In the genomic region with DNA sequence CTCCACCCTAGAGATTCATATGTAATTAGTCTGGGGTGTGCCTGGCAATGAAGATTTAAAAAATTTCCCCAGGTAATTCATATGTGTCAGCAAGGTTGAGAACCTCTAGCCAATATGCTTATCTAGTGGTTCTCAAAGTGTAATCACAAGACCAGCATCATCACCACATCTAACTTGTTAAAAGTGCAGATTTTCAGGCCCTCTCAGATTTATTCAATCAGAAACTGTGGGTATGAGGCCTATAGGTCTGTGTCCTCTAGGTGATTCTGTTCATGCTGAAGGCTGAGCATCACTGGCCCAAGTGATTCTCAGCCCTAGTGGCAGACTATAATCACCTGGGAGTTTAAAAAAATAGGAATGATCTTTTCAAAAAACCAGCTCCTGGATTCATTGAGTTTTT, we compare ENCODE assay signal across 22 cellular contexts.
"Had no signal": no experiment of that assay in that cellular context is flagged by ENCODE, and none has a peak within 500 bp of the region (broad histone marks: within the 10 kb centered on the region; RNA-seq: fewer than 3 reads in every experiment).

No MANE protein-coding gene starts in this region.

- H3K4me1 Mint-ChIP-seq: natural killer cell; nephron; neural progenitor cell; stimulated activated naive B cell treated with anti-CD40 and anti-IgM and Interleukin-4, amounts not matched to agents 10 μg/mL and 1 μg/mL and 100 μg/mL, for 72 hours had no signal

- H3K9me3 Mint-ChIP-seq: natural killer cell, neural progenitor cell had no signal

- H3K4me3 Mint-ChIP-seq: naive thymus-derived CD4-positive, alpha-beta T cell; natural killer cell; nephron; neural progenitor cell; stimulated activated naive B cell treated with anti-CD40 and anti-IgM and Interleukin-4, amounts not matched to agents 10 μg/mL and 1 μg/mL and 100 μg/mL, for 72 hours had no signal

- H3K36me3 Mint-ChIP-seq: natural killer cell had no signal

- H3K27me3 Mint-ChIP-seq: naive thymus-derived CD4-positive, alpha-beta T cell; progenitor cell of endocrine pancreas; stimulated activated naive B cell treated with anti-CD40 and anti-IgM and Interleukin-4, amounts not matched to agents 10 μg/mL and 1 μg/mL and 100 μg/mL, for 72 hours had no signal

- DNase-seq: naive thymus-derived CD4-positive, alpha-beta T cell; natural killer cell; occipital lobe; ovary; posterior cingulate gyrus; psoas muscle; right cardiac atrium; spleen; stimulated activated CD4-positive, alpha-beta T cell treated with anti-CD3 and anti-CD28 coated beads, Interleukin-12 subunit alpha, Interleukin-12 subunit beta, amount 100 ng/mL, for 4 hours; stimulated activated CD4-positive, alpha-beta T cell treated with anti-CD3 and anti-CD28 coated beads, Interleukin-1b, Interleukin-23, amount 100 ng/mL, for 48 hours; stimulated activated CD4-positive, alpha-beta T cell treated with anti-CD3 and anti-CD28 coated beads, Interleukin-4, amount 100 ng/mL, for 1 hour; stimulated activated CD4-positive, alpha-beta T cell treated with anti-CD3 and anti-CD28 coated beads, Interleukin-4, amount 100 ng/mL, for 4 hours; stimulated activated CD8-positive, alpha-beta memory T cell treated with anti-CD3 and anti-CD28 coated beads, Interleukin-4, amount 100 ng/mL, for 48 hours; stimulated activated naive B cell treated with anti-CD40 and anti-IgM and Interleukin-4, amounts not matched to agents 10 μg/mL and 1 μg/mL and 100 μg/mL, for 72 hours; stimulated activated naive CD4-positive, alpha-beta T cell treated with Interleukin-2 at 50 U/mL for 16 hours; stomach; thyroid gland; upper lobe of left lung had no signal

- H3K27ac Mint-ChIP-seq: natural killer cell; nephron; neural progenitor cell; progenitor cell of endocrine pancreas; stimulated activated naive B cell treated with anti-CD40 and anti-IgM and Interleukin-4, amounts not matched to agents 10 μg/mL and 1 μg/mL and 100 μg/mL, for 72 hours had no signal

- ATAC-seq: naive thymus-derived CD4-positive, alpha-beta T cell; natural killer cell; psoas muscle; right cardiac atrium; sciatic nerve; stimulated activated naive B cell treated with anti-CD40 and anti-IgM and Interleukin-4, amounts not matched to agents 10 μg/mL and 1 μg/mL and 100 μg/mL, for 72 hours had no signal
